ENCODE assay signal across 25 cellular contexts in the genomic region with DNA sequence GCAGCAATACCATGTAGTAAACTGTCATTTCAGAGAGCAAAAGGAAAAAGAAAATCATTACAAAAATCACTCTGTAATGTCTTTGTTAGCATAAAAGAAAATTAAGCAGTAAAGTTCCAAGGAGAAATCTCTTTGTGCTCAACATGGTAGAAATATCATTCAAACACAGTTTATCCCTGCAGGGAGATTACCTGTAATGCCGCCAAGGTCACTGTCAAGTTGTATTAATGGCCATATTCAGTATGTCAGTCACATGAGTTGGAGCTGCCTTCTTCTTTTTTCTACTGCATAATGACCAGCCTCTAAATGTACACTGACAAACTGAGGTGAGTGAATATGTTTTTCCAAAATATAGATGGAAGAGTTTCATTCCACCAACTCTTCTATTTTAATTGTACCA. TPM values are rescaled to one million over a fixed set of nuclear protein-coding genes. Genes with fewer than 3 reads are reported as not detected.
DNase-seq lines count a peak whose midpoint lies in the region; ATAC-seq, FAIRE-seq and TF ChIP-seq lines count a peak whose summit lies in the region.
"Had no signal": no experiment of that assay in that cellular context is flagged by ENCODE, and none has a peak within 500 bp of the region (broad histone marks: within the 10 kb centered on the region; RNA-seq: fewer than 3 reads in every experiment).

No MANE protein-coding gene starts in this region.

- H3K9me3 Mint-ChIP-seq in activated B cell treated with CpG ODN at 0.5 μM for 24 hours: peaks cover 2% of the 10 kb centered on the region
- H3K9me3 Mint-ChIP-seq: CD4-positive, alpha-beta T cell had no signal

- TF ChIP-seq POLR2A in GM12891 (IDR thresholded peaks at IDR 0.05; ENCODE audit: low read depth, low read length): no peak

- intact Hi-C loops in activated B cell treated with CpG ODN at 0.5 μM for 24 hours (cut with micrococcal nuclease): no loop called here
- intact Hi-C loops in psoas muscle (cut with DNase I): no loop called here

- no peaks in the 10 kb centered on the region for H3K27me3 ChIP-seq in psoas muscle (ENCODE audit: insufficient read depth in 3 of 3, low read length in 2 of 3)
- H3K27me3 ChIP-seq: BE2C had no signal

- POLR2A ChIA-PET in activated B cell treated with CpG ODN at 0.5 μM for 24 hours (lab: Charles Lee): interaction anchor here (0.7 to 5.4 kb wide), 8 partner anchors 9 to 232 kb away, joined by 3 to 48 read pairs (median 8); a partner anchor contains a TSS

- CTCF ChIA-PET in activated B cell treated with CpG ODN at 0.5 μM for 24 hours (lab: Charles Lee): interaction anchor here (1.3 kb wide), 1 partner anchor 116 kb away, joined by 4 read pairs; no protein-coding TSS in a partner anchor

- peaks cover 70% of the 10 kb centered on the region for H3K4me1 ChIP-seq in psoas muscle
- H3K4me1 ChIP-seq: BE2C had no signal

- TF ChIP-seq CTCF in activated B cell treated with CpG ODN at 0.5 μM for 24 hours (IDR thresholded peaks at IDR 0.05) (no peak), psoas muscle (IDR thresholded peaks at IDR 0.05) (no peak)

- no peaks in the 10 kb centered on the region for H3K9me3 ChIP-seq in psoas muscle
- H3K9me3 ChIP-seq: BE2C had no signal

- peaks cover 0 to 4% of the 10 kb centered on the region in 2 donors for H3K36me3 ChIP-seq in psoas muscle (ENCODE audit: insufficient read depth in 1 of 2, low read depth in 1 of 2)
- H3K36me3 ChIP-seq: BE2C had no signal

- H3K27me3 Mint-ChIP-seq in activated B cell treated with CpG ODN at 0.5 μM for 24 hours: no peaks in the 10 kb centered on the region

- peaks cover 38% of the 10 kb centered on the region for H3K36me3 Mint-ChIP-seq in activated B cell treated with CpG ODN at 0.5 μM for 24 hours (ENCODE audit: low read depth)

- peak overlapping the region; percentile 15 for H3K4me3 Mint-ChIP-seq in activated B cell treated with CpG ODN at 0.5 μM for 24 hours
- H3K4me3 Mint-ChIP-seq: CD4-positive, alpha-beta T cell had no signal

- H3K4me3 ChIP-seq in psoas muscle: no peak overlapping the region

- ATAC-seq in activated B cell treated with CpG ODN at 0.5 μM for 24 hours (ENCODE audit: low read depth) (no peak), psoas muscle (no peak)

- H3K4me1 Mint-ChIP-seq in activated B cell treated with CpG ODN at 0.5 μM for 24 hours: peaks cover 75% of the 10 kb centered on the region

- DNase-seq in NCI-H2227 (lab: John Stamatoyannopoulos, UW; ENCODE audit: unreplicated experiment) (peak; percentile 11), NCI-H2227 treated with DMSO at 0.1 percent for 48 hours (lab: John Stamatoyannopoulos, UW) (no peak), GM12891 (ENCODE audit: insufficient read length, low spot score) (no peak), activated B cell treated with CpG ODN at 0.5 μM for 24 hours (no peak), psoas muscle (no peak), NCI-H226 (no peak), urothelium cell line (ENCODE audit: low spot score) (no peak), NOMO-1 treated with DMSO at 0.1 percent for 48 hours (lab: John Stamatoyannopoulos, UW; ENCODE audit: unreplicated experiment) (no peak)
- DNase-seq: BE2C; CD4-positive, alpha-beta T cell; NCI-H1092; NCI-H1436; NCI-H187; NCI-H2081 treated with DMSO at 0.1 percent for 48 hours; NCI-H2171; NCI-H446; NCI-H524 treated with DMSO at 0.1 percent for 48 hours; NCI-H774; NK-92 treated with Interleukin-12 subunit alpha and Interleukin-12 subunit beta, amount 100 ng/mL, for 24 hours; Right ventricle myocardium superior; RPMI8226 had no signal

- FAIRE-seq in GM12891 (lab: Jason Lieb, UNC): peak; percentile 40
- no peak for FAIRE-seq in urothelium cell line (lab: Jason Lieb, UNC)
- FAIRE-seq: D721Med had no signal

- H3K27ac Mint-ChIP-seq in activated B cell treated with CpG ODN at 0.5 μM for 24 hours: peak overlapping the region; percentile 73
- H3K27ac Mint-ChIP-seq: CD4-positive, alpha-beta T cell had no signal

- WGBS in psoas muscle, 3 donors: 81 to 90% (median 89%) methylated on average over 1 of the region's 1 CpG

- peak overlapping the region; percentile 87 for H3K27ac ChIP-seq in psoas muscle
- H3K27ac ChIP-seq: 22Rv1, HL-60 had no signal

TF ChIP-seq in GM12891, 5 proteins besides CTCF, POLR2A, EP300 and RAD21:
- TF ChIP-seq SPI1 (IDR thresholded peaks at IDR 0.05; ENCODE audit: low read depth, low read length) (no peak), PAX5 (IDR thresholded peaks at IDR 0.05; ENCODE audit: insufficient read depth, low read length, severe bottlenecking) (no peak), POLR2AphosphoS5 (IDR thresholded peaks at IDR 0.05; ENCODE audit: low read depth, low read length) (no peak), POU2F2 (IDR thresholded peaks at IDR 0.05; ENCODE audit: low read depth, low read length) (no peak), TAF1 (IDR thresholded peaks at IDR 0.05; ENCODE audit: low read depth, low read length) (no peak)

RNA-seq across cellular contexts. Expression of a gene that starts 36.5 kb away (rescaled TPM):
- 103 TPM for polyA plus RNA-seq in GM12891 (2012; ENCODE audit: low read depth, missing spikeins)
- total RNA-seq in activated B cell treated with CpG ODN at 0.5 μM for 24 hours (348 and 359 TPM in 2 replicates), psoas muscle (100 to 1,000 TPM; 148 to 530 (median 257) TPM)
- polyA plus RNA-seq in psoas muscle: 10 to 100 TPM in 2 of 3 donors, 1 to 10 TPM in 1; 9.3 to 96.4 (median 32.0) TPM
- total RNA-seq: G401 had no signal
